Comparison of ENCODE assay signal across 21 cellular contexts in the genomic region with DNA sequence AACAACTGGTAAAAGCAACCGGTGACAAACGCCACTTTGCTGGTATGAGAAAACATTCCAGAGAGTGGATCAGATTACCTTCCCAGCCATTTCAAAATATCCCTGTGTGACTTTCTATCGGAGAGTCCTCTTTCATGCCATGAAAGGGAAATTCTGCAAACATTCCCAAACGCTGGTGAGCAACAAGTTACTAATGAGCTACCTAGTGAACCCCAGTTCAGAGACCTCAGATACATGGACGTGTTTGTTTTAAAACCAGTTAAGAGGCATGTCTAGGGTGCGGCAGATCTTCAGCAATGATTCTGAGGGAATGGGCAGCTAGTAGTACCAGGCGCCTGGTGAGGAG.
A peak's percentile ranks its signal among the peaks of the same experiment; 100 is the strongest.
DNase-seq lines count a peak whose midpoint lies in the region; ATAC-seq, FAIRE-seq and TF ChIP-seq lines count a peak whose summit lies in the region.
"Had no signal": no experiment of that assay in that cellular context is flagged by ENCODE, and none has a peak within 500 bp of the region (broad histone marks: within the 10 kb centered on the region; RNA-seq: fewer than 3 reads in every experiment).

No MANE protein-coding gene starts in this region.

- no peaks in the 10 kb centered on the region for H3K36me3 Mint-ChIP-seq in mesothelial cell of epicardium
- no peaks in the 10 kb centered on the region for H3K36me3 Mint-ChIP-seq in activated naive CD8-positive, alpha-beta T cell treated with anti-CD3 and anti-CD28 coated beads for 36 hours
- H3K36me3 Mint-ChIP-seq: CD14-positive monocyte, IgD-negative memory B cell had no signal

- intact Hi-C loops in K562 (cut with micrococcal nuclease) = no loop called here

- POLR2A ChIA-PET in K562 (lab: Yijun Ruan, JAX) = interaction anchor here (1.1 to 1.2 kb wide), 2 partner anchors 10 to 20 kb away, joined by 3 to 4 read pairs; no protein-coding TSS in a partner anchor

- H3K9me3 ChIP-seq in HUES64 (ENCODE audit: insufficient read depth, low read depth, low read length) (no peaks in the 10 kb centered on the region), K562 (replicated peaks; ENCODE audit: control insufficient read depth, insufficient read depth, low read depth, low read length) (no peaks in the 10 kb centered on the region)
- H3K9me3 ChIP-seq: SK-N-SH had no signal

- TF ChIP-seq POLR2A in K562 (conservative IDR thresholded peaks at IDR 0.05) = no peak

- H3K27ac Mint-ChIP-seq in mesothelial cell of epicardium = no peak overlapping the region
- H3K27ac Mint-ChIP-seq in activated naive CD8-positive, alpha-beta T cell treated with anti-CD3 and anti-CD28 coated beads for 36 hours = no peak overlapping the region
- H3K27ac Mint-ChIP-seq: IgD-negative memory B cell had no signal

- no peak for TF ChIP-seq EP300 in K562 (IDR thresholded peaks at IDR 0.05; ENCODE audit: low read length)

- FAIRE-seq in K562 (lab: Jason Lieb, UNC) = no peak
- FAIRE-seq: A204.1 had no signal

- H3K9me1 ChIP-seq in K562 (ENCODE audit: control insufficient read depth, insufficient read depth, low read length) = no peaks in the 10 kb centered on the region

- no peak overlapping the region for H3K4me3 Mint-ChIP-seq in mesothelial cell of epicardium
- no peak overlapping the region for H3K4me3 Mint-ChIP-seq in activated naive CD8-positive, alpha-beta T cell treated with anti-CD3 and anti-CD28 coated beads for 36 hours
- H3K4me3 Mint-ChIP-seq: CD14-positive monocyte, IgD-negative memory B cell had no signal

- H3K27me3 Mint-ChIP-seq in mesothelial cell of epicardium (ENCODE audit: low read depth) = no peaks in the 10 kb centered on the region
- peaks cover 15% of the 10 kb centered on the region for H3K27me3 Mint-ChIP-seq in activated naive CD8-positive, alpha-beta T cell treated with anti-CD3 and anti-CD28 coated beads for 36 hours
- H3K27me3 Mint-ChIP-seq: IgD-negative memory B cell had no signal

- DNase-seq in ELF-1 (ENCODE audit: low read depth, low spot score) (peak; percentile 21), K562 (ENCODE audit: extremely low read depth in 1 of 4, low spot score in 3 of 4) (no peak), myocyte (ENCODE audit: low read depth) (peak; percentile 69), mesothelial cell of epicardium (ENCODE audit: low spot score in 2 of 2, unreplicated experiment in 2 of 2) (no peak), AML-193 (lab: John Stamatoyannopoulos, UW) (no peak)
- DNase-seq in activated naive CD8-positive, alpha-beta T cell treated with anti-CD3 and anti-CD28 coated beads for 36 hours = no peak
- DNase-seq: COR-L47, DMS153, EL, NCI-H1048, NCI-H146, NCI-H2081 treated with DMSO at 0.1 percent for 48 hours, NCI-H226, NCI-H526, SK-N-SH had no signal

- H3K27me3 ChIP-seq in HUES64 (ENCODE audit: insufficient read depth, low read length) (peaks cover 57% of the 10 kb centered on the region), K562 (ENCODE audit: control insufficient read depth in 2 of 2, insufficient read depth in 2 of 2, low read length in 2 of 2) (no peaks in the 10 kb centered on the region)

- peaks cover 14% of the 10 kb centered on the region for H3K4me1 Mint-ChIP-seq in mesothelial cell of epicardium
- H3K4me1 Mint-ChIP-seq in activated naive CD8-positive, alpha-beta T cell treated with anti-CD3 and anti-CD28 coated beads for 36 hours = no peaks in the 10 kb centered on the region
- H3K4me1 Mint-ChIP-seq: CD14-positive monocyte had no signal

- no peaks in the 10 kb centered on the region for H4K20me1 ChIP-seq in K562 (replicated peaks; ENCODE audit: control insufficient read depth, insufficient read depth, low read length)

- in situ Hi-C loops in K562 (cut with MboI) = no loop called here

- TF ChIP-seq RAD21 in K562 (CRISPR knock-in tag; conservative IDR thresholded peaks at IDR 0.05 in 1 of 2, IDR thresholded peaks at IDR 0.05 in 1 of 2) = no peak

- H3K27ac ChIP-seq in HUES64 (ENCODE audit: low read depth, low read length) (no peak overlapping the region), K562 (ENCODE audit: extremely low read depth, low read depth, low read length) (no peak overlapping the region)

- CTCF ChIA-PET in K562 (lab: Yijun Ruan, JAX; ENCODE audit: low intra/inter-chr PET ratio) = no interaction called here

- H3K36me3 ChIP-seq in HUES64 (ENCODE audit: insufficient read depth, low read length) = no peaks in the 10 kb centered on the region
- no peaks in the 10 kb centered on the region for H3K36me3 ChIP-seq in K562 (ENCODE audit: control insufficient read depth, insufficient read depth, low read length)

- 54% methylated on average over 7 of the region's 7 CpGs for WGBS in HUES64
- WGBS in K562 (ENCODE audit: insufficient coverage, low coverage, missing lambda C conversion rate) = 71% methylated on average over 7 of the region's 7 CpGs

- H3K9ac ChIP-seq in HUES64 (ENCODE audit: low read depth, low read length) (no peak overlapping the region), K562 (ENCODE audit: insufficient read depth in 1 of 2, low read depth in 2 of 2, low read length in 2 of 2) (no peak overlapping the region)
- H3K9ac ChIP-seq: SK-N-SH had no signal

- no peaks in the 10 kb centered on the region for H3K9me3 Mint-ChIP-seq in mesothelial cell of epicardium
- H3K9me3 Mint-ChIP-seq in activated naive CD8-positive, alpha-beta T cell treated with anti-CD3 and anti-CD28 coated beads for 36 hours = no peaks in the 10 kb centered on the region
- H3K9me3 Mint-ChIP-seq: IgD-negative memory B cell had no signal

- peak overlapping the region; percentile 18; the same call in 1 of the 2 replicates for H3K4me3 ChIP-seq in HUES64 (ENCODE audit: low read length)
- no peak overlapping the region for H3K4me3 ChIP-seq in K562

- peak overlapping the region; percentile 38; the same call in 1 of the 2 replicates for H2AFZ ChIP-seq in K562 (ENCODE audit: low read depth, low read length)

- no peaks in the 10 kb centered on the region for H3K79me2 ChIP-seq in K562 (ENCODE audit: control insufficient read depth, insufficient read depth, low read length)

- BruUV-seq in K562 (replicated peaks; lab: Mats Ljungman, UMichigan) = no TSS peak

- H3K4me2 ChIP-seq in K562 (ENCODE audit: insufficient read depth, low read length) = no peak overlapping the region
- H3K4me2 ChIP-seq: SK-N-SH had no signal

- TF ChIP-seq CTCF in K562 (IDR thresholded peaks at IDR 0.05 in 2 of 3, conservative IDR thresholded peaks at IDR 0.05 in 1 of 3; ENCODE audit: insufficient read depth in 2 of 3, low read depth in 1 of 3, low read length in 3 of 3) = no peak
- TF ChIP-seq CTCF in mesothelial cell of epicardium (IDR thresholded peaks at IDR 0.05; ENCODE audit: unreplicated experiment) = no peak

- ATAC-seq in K562 = no peak
- no peak for ATAC-seq in HG03565 (IDR thresholded peaks at IDR 0.05; ENCODE audit: unreplicated experiment)
- ATAC-seq: HCT116 had no signal

- H3K4me1 ChIP-seq in HUES64 (ENCODE audit: insufficient read depth, low read length) = peaks cover 47% of the 10 kb centered on the region
- 0 out of 5 replicates have a peak, but pooled peaks cover 0 to 3% of the 10 kb centered on the region in 2 experiments for H3K4me1 ChIP-seq in K562 (replicated peaks in 1 of 2; ENCODE audit: control insufficient read depth in 2 of 2, insufficient read depth in 2 of 2, low read length in 2 of 2)

TF ChIP-seq in K562, 482 proteins besides CTCF, POLR2A, EP300 and RAD21:
- no peak for TF ChIP-seq SIN3A (IDR thresholded peaks at IDR 0.05; ENCODE audit: borderline replicate concordance in 2 of 2, control insufficient read depth in 1 of 2, low read depth in 2 of 2, low read length in 2 of 2)

Comparison
In these comparisons a context has a peak if more than half of its experiments do, and no peak if none do; other contexts are left out.
1. DNase-seq: peak in ELF-1 (single experiment) and myocyte (single experiment); none in K562 (0 of 4), mesothelial cell of epicardium (0 of 2), AML-193 (0 of 2) and activated naive CD8-positive, alpha-beta T cell treated with anti-CD3 and anti-CD28 coated beads for 36 hours (single experiment).